ENCODE assay signal across 1 cellular context in the genomic region with DNA sequence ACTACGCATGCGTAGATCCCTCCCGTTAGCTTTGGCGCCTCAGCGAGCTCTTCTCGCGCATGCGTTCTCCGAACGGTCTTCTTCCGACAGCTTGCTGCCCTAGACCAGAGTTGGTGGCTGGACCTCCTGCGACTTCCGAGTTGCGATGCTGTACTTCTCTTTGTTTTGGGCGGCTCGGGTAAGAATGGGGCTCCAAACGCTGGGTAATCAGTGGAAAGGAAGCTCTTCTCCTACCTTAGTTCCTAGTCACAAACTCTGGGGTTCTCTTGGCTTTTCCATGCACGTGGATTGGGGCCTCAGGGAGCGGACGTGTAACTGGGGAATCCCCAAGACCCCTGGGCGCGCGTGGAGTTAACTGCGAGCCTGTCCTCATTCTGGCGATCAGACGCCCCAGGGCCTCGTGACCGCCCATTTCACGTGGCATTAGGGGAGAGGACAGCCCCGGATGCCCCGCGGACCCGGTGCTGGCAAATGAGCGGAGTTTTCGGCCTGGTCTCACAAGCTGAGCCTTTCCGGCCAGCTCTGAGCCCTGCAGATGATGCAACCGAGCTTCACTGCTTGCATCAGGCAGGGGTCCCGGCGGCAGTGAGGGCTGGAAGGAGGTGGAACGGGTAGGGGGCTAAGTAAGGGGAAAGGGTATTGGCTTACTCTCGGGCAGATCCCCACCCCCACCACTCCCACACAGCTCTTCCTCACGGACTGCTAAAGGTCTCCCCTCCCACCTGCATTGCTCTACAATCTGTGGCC.
A peak's percentile ranks its signal among the peaks of the same experiment; 100 is the strongest.
TF ChIP-seq lines count a peak whose summit lies in the region.

A gene (plus strand): TSS at position 78 of the 747 bp plus-strand sequence. CDS start 68 bp downstream, at position 146.

TF ChIP-seq in HEK293, 187 proteins besides CTCF, POLR2A, EP300 and RAD21 (continued from another document):
- TF ChIP-seq, protein P1, sequence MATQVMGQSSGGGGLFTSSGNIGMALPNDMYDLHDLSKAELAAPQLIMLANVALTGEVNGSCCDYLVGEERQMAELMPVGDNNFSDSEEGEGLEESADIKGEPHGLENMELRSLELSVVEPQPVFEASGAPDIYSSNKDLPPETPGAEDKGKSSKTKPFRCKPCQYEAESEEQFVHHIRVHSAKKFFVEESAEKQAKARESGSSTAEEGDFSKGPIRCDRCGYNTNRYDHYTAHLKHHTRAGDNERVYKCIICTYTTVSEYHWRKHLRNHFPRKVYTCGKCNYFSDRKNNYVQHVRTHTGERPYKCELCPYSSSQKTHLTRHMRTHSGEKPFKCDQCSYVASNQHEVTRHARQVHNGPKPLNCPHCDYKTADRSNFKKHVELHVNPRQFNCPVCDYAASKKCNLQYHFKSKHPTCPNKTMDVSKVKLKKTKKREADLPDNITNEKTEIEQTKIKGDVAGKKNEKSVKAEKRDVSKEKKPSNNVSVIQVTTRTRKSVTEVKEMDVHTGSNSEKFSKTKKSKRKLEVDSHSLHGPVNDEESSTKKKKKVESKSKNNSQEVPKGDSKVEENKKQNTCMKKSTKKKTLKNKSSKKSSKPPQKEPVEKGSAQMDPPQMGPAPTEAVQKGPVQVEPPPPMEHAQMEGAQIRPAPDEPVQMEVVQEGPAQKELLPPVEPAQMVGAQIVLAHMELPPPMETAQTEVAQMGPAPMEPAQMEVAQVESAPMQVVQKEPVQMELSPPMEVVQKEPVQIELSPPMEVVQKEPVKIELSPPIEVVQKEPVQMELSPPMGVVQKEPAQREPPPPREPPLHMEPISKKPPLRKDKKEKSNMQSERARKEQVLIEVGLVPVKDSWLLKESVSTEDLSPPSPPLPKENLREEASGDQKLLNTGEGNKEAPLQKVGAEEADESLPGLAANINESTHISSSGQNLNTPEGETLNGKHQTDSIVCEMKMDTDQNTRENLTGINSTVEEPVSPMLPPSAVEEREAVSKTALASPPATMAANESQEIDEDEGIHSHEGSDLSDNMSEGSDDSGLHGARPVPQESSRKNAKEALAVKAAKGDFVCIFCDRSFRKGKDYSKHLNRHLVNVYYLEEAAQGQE (tag by site-specific recombination; IDR thresholded peaks at IDR 0.05), result peak; percentile 49
- TF ChIP-seq SALL2 (tag by site-specific recombination; IDR thresholded peaks at IDR 0.05; ENCODE audit: borderline replicate concordance), result no peak
- no peak for TF ChIP-seq SCRT2 (tag by site-specific recombination; IDR thresholded peaks at IDR 0.05)
- no peak for TF ChIP-seq ZNF555 (tag by site-specific recombination; conservative IDR thresholded peaks at IDR 0.05)
- TF ChIP-seq EGR2 (tag by site-specific recombination; IDR thresholded peaks at IDR 0.05; ENCODE audit: low read depth), result peak; percentile 97
- TF ChIP-seq ZNF610 (tag by site-specific recombination; IDR thresholded peaks at IDR 0.05; ENCODE audit: borderline replicate concordance), result 0 out of 2 replicates have a peak, but pooled peaks have one; percentile 51
- TF ChIP-seq, protein P2, sequence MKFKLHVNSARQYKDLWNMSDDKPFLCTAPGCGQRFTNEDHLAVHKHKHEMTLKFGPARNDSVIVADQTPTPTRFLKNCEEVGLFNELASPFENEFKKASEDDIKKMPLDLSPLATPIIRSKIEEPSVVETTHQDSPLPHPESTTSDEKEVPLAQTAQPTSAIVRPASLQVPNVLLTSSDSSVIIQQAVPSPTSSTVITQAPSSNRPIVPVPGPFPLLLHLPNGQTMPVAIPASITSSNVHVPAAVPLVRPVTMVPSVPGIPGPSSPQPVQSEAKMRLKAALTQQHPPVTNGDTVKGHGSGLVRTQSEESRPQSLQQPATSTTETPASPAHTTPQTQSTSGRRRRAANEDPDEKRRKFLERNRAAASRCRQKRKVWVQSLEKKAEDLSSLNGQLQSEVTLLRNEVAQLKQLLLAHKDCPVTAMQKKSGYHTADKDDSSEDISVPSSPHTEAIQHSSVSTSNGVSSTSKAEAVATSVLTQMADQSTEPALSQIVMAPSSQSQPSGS (tag by site-specific recombination; IDR thresholded peaks at IDR 0.05; ENCODE audit: low read depth), result peak; percentile 53
- TF ChIP-seq, protein P3, sequence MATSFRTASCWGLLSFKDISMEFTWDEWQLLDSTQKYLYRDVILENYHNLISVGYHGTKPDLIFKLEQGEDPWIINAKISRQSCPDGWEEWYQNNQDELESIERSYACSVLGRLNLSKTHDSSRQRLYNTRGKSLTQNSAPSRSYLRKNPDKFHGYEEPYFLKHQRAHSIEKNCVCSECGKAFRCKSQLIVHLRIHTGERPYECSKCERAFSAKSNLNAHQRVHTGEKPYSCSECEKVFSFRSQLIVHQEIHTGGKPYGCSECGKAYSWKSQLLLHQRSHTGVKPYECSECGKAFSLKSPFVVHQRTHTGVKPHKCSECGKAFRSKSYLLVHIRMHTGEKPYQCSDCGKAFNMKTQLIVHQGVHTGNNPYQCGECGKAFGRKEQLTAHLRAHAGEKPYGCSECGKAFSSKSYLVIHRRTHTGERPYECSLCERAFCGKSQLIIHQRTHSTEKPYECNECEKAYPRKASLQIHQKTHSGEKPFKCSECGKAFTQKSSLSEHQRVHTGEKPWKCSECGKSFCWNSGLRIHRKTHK (tag by site-specific recombination; IDR thresholded peaks at IDR 0.05), result no peak
- no peak for TF ChIP-seq YY2 (tag by site-specific recombination; IDR thresholded peaks at IDR 0.05)
- TF ChIP-seq ZBTB20 (tag by site-specific recombination; IDR thresholded peaks at IDR 0.05), result peak; percentile 40; the same call in 1 of the 2 replicates
- peak; percentile 21; the same call in 1 of the 2 replicates for TF ChIP-seq ZSCAN30 (tag by site-specific recombination; IDR thresholded peaks at IDR 0.05)
- TF ChIP-seq ZNF146 (tag by site-specific recombination; IDR thresholded peaks at IDR 0.05), result no peak
- no peak; the same call in 1 of the 2 replicates for TF ChIP-seq KLF10 (tag by site-specific recombination; IDR thresholded peaks at IDR 0.05)
- peak; percentile 26; the same call in 1 of the 2 replicates for TF ChIP-seq ZFP37 (tag by site-specific recombination; IDR thresholded peaks at IDR 0.05)
- 0 out of 2 replicates have a peak, but pooled peaks have one; percentile 34 for TF ChIP-seq ZNF24 (tag by site-specific recombination; IDR thresholded peaks at IDR 0.05)
- peak; percentile 31; the same call in 1 of the 2 replicates for TF ChIP-seq SP7 (tag by site-specific recombination; IDR thresholded peaks at IDR 0.05)
